Comparison of ENCODE assay signal across 18 cellular contexts in the genomic region with DNA sequence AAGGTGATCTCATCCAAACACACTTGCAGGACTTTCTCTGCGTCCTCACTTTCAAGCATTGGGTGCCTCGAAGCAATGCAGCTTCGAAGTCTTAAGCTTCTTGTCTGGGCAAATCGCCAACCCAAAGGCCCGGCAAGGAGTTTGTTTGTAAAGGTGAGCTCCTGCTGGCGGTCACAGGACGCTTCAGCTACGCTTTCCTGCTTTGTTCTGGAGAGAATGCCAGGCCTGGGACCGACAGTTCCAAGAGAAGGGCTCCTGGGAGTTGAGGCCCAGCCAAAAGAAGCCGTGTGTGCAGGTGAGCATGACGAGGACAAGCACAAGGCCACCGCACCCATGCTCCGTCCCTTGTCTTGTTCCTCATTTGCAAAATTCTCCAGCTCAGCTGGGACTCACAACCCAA.
A peak's percentile ranks its signal among the peaks of the same experiment; 100 is the strongest.
DNase-seq lines count a peak whose midpoint lies in the region; ATAC-seq and TF ChIP-seq lines count a peak whose summit lies in the region.
"Had no signal": no experiment of that assay in that cellular context is flagged by ENCODE, and none has a peak within 500 bp of the region (broad histone marks: within the 10 kb centered on the region; RNA-seq: fewer than 3 reads in every experiment).

No MANE protein-coding gene starts in this region.

- no peaks in the 10 kb centered on the region for H3K36me3 ChIP-seq in H7 (replicated peaks; ENCODE audit: control insufficient read depth, insufficient read depth, low read length)
- no peaks in the 10 kb centered on the region for H3K36me3 ChIP-seq in Caco-2 (ENCODE audit: control insufficient read depth, insufficient read depth, low read length)

- H3K36me3 Mint-ChIP-seq in WTC11 (no peaks in the 10 kb centered on the region), Caco-2 (ENCODE audit: insufficient read depth, unreplicated experiment) (no peaks in the 10 kb centered on the region)
- H3K36me3 Mint-ChIP-seq: CD4-positive, CD25-positive, alpha-beta regulatory T cell had no signal

- H3K9me3 Mint-ChIP-seq in WTC11 (peaks cover 14% of the 10 kb centered on the region), Caco-2 (ENCODE audit: unreplicated experiment) (peaks cover 28% of the 10 kb centered on the region)

- H3K9me3 ChIP-seq in Caco-2: 0 out of 2 replicates have a peak, but pooled peaks cover 5% of the 10 kb centered on the region

- intact Hi-C loops in Caco-2 (cut with micrococcal nuclease; ENCODE audit: unreplicated experiment): no loop called here

- DNase-seq in NCI-H82 (lab: John Stamatoyannopoulos, UW): peak; percentile 9
- DNase-seq in NCI-H82 treated with DMSO at 0.1 percent for 48 hours (lab: John Stamatoyannopoulos, UW; ENCODE audit: unreplicated experiment): no peak
- DNase-seq in H7: peak; percentile 8
- no peak for DNase-seq in WTC11 (ENCODE audit: low spot score)
- peak; percentile 1 for DNase-seq in retinal pigment epithelial cell (ENCODE audit: low read depth)
- no peak for DNase-seq in Caco-2
- DNase-seq in foreskin fibroblast: no peak
- no peak for DNase-seq in T1000 (lab: John Stamatoyannopoulos, UW)
- DNase-seq: CD4-positive, CD25-positive, alpha-beta regulatory T cell; GDM1; MM.1S; NCI-H1092 treated with DMSO at 0.1 percent for 48 hours; NCI-H1694 treated with DMSO at 0.1 percent for 48 hours; NCI-H2107; NCI-H446; NCI-H69; PC-9; SW 1271 had no signal

- no peaks in the 10 kb centered on the region for H3K4me1 ChIP-seq in Caco-2

- H3K27ac Mint-ChIP-seq in WTC11 (no peak overlapping the region), Caco-2 (ENCODE audit: unreplicated experiment) (no peak overlapping the region)
- H3K27ac Mint-ChIP-seq: CD4-positive, CD25-positive, alpha-beta regulatory T cell had no signal

- H3K4me3 ChIP-seq in H7 (ENCODE audit: insufficient read depth, low read depth, low read length) (no peak overlapping the region), retinal pigment epithelial cell (ENCODE audit: low read length) (no peak overlapping the region), Caco-2 (ENCODE audit: low read depth, low read length) (no peak overlapping the region), foreskin fibroblast (ENCODE audit: low read depth in 1 of 2, low read length in 2 of 2) (no peak overlapping the region)
- H3K4me3 ChIP-seq: PC-9 had no signal

- POLR2A ChIA-PET in WTC11 (lab: Charles Lee) (no interaction called here), Caco-2 (lab: Charles Lee) (no interaction called here)

- H3K27me3 Mint-ChIP-seq in WTC11 (ENCODE audit: low read depth) (no peaks in the 10 kb centered on the region; the same call in 1 of the 2 replicates), Caco-2 (ENCODE audit: insufficient read depth, unreplicated experiment) (no peaks in the 10 kb centered on the region)
- H3K27me3 Mint-ChIP-seq: CD4-positive, CD25-positive, alpha-beta regulatory T cell had no signal

- no peaks in the 10 kb centered on the region for H3K27me3 ChIP-seq in H7 (ENCODE audit: control insufficient read depth, insufficient read depth, low read length)
- no peaks in the 10 kb centered on the region for H3K27me3 ChIP-seq in Caco-2 (replicated peaks; ENCODE audit: control insufficient read depth, insufficient read depth, low read length)

- CTCF ChIA-PET in WTC11 (lab: Charles Lee) (interaction anchor here (0.9 kb wide), 1 partner anchor 49 kb away, joined by 3 read pairs; no protein-coding TSS in a partner anchor), Caco-2 (lab: Charles Lee) (no interaction called here)

- TF ChIP-seq CTCF in WTC11 (IDR thresholded peaks at IDR 0.05) (no peak), retinal pigment epithelial cell (conservative IDR thresholded peaks at IDR 0.05; ENCODE audit: low read depth, low read length) (no peak), Caco-2 (IDR thresholded peaks at IDR 0.05; ENCODE audit: insufficient read depth in 1 of 2, low read depth in 1 of 2, low read length in 1 of 2, severe bottlenecking in 1 of 2, unreplicated experiment in 1 of 2) (no peak), foreskin fibroblast (IDR thresholded peaks at IDR 0.05; ENCODE audit: low read depth, low read length) (no peak)

- peak; percentile 57 for ATAC-seq in WTC11

- H3K4me1 Mint-ChIP-seq in WTC11 (peaks cover 12% of the 10 kb centered on the region), Caco-2 (ENCODE audit: low read depth, unreplicated experiment) (no peaks in the 10 kb centered on the region)
- H3K4me1 Mint-ChIP-seq: CD4-positive, CD25-positive, alpha-beta regulatory T cell had no signal

- H3K4me3 Mint-ChIP-seq in WTC11 (no peak overlapping the region), Caco-2 (ENCODE audit: unreplicated experiment) (no peak overlapping the region)
- H3K4me3 Mint-ChIP-seq: CD4-positive, CD25-positive, alpha-beta regulatory T cell had no signal

- BruUV-seq in Caco-2 (replicated peaks; lab: Mats Ljungman, UMichigan): no TSS peak

TF ChIP-seq in WTC11, 78 proteins besides CTCF, POLR2A, EP300 and RAD21:
- TF ChIP-seq RORB (CRISPR knock-in tag; IDR thresholded peaks at IDR 0.05): no peak
- TF ChIP-seq CDX4 (CRISPR knock-in tag; IDR thresholded peaks at IDR 0.05; ENCODE audit: borderline replicate concordance): no peak
- TF ChIP-seq GABPB1 (CRISPR knock-in tag; IDR thresholded peaks at IDR 0.05): no peak
- TF ChIP-seq EMX1 (CRISPR knock-in tag; IDR thresholded peaks at IDR 0.05): no peak
- no peak for TF ChIP-seq ATF1 (CRISPR knock-in tag; IDR thresholded peaks at IDR 0.05)
- TF ChIP-seq ELF4 (CRISPR knock-in tag; IDR thresholded peaks at IDR 0.05; ENCODE audit: low read depth): no peak
- TF ChIP-seq ZNF396 (CRISPR knock-in tag; IDR thresholded peaks at IDR 0.05; ENCODE audit: borderline replicate concordance): no peak
- no peak for TF ChIP-seq USF2 (CRISPR knock-in tag; IDR thresholded peaks at IDR 0.05)
- TF ChIP-seq SMAD4 (CRISPR knock-in tag; IDR thresholded peaks at IDR 0.05): no peak
- TF ChIP-seq, protein P1, sequence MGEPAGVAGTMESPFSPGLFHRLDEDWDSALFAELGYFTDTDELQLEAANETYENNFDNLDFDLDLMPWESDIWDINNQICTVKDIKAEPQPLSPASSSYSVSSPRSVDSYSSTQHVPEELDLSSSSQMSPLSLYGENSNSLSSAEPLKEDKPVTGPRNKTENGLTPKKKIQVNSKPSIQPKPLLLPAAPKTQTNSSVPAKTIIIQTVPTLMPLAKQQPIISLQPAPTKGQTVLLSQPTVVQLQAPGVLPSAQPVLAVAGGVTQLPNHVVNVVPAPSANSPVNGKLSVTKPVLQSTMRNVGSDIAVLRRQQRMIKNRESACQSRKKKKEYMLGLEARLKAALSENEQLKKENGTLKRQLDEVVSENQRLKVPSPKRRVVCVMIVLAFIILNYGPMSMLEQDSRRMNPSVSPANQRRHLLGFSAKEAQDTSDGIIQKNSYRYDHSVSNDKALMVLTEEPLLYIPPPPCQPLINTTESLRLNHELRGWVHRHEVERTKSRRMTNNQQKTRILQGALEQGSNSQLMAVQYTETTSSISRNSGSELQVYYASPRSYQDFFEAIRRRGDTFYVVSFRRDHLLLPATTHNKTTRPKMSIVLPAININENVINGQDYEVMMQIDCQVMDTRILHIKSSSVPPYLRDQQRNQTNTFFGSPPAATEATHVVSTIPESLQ (CRISPR knock-in tag; IDR thresholded peaks at IDR 0.05): no peak
- no peak for TF ChIP-seq TCF7 (CRISPR knock-in tag; IDR thresholded peaks at IDR 0.05; ENCODE audit: low read depth)
- TF ChIP-seq IRF2 (CRISPR knock-in tag; IDR thresholded peaks at IDR 0.05; ENCODE audit: borderline replicate concordance, low read depth): no peak
- no peak for TF ChIP-seq FOXJ3 (CRISPR knock-in tag; IDR thresholded peaks at IDR 0.05; ENCODE audit: borderline replicate concordance)
- TF ChIP-seq ZNF263 (CRISPR knock-in tag; IDR thresholded peaks at IDR 0.05; ENCODE audit: low read depth): no peak

Comparison
In these comparisons a context has a peak if more than half of its experiments do, and no peak if none do; other contexts are left out.
1. DNase-seq: peak in NCI-H82 (single experiment), H7 (single experiment) and retinal pigment epithelial cell (single experiment); none in NCI-H82 treated with DMSO at 0.1 percent for 48 hours (single experiment), WTC11 (single experiment), Caco-2 (0 of 2), foreskin fibroblast (0 of 2) and T1000 (single experiment).